18 cellular contexts compared by ENCODE assay signal in genomic region chr16:10172848-10173655, GRCh38. TPM values are rescaled to one million over a fixed set of nuclear protein-coding genes. Genes with fewer than 3 reads are reported as not detected.
A peak's percentile ranks its signal among the peaks of the same experiment; 100 is the strongest.
DNase-seq lines count a peak whose midpoint lies in the region; ATAC-seq and TF ChIP-seq lines count a peak whose summit lies in the region.
"Had no signal": no experiment of that assay in that cellular context is flagged by ENCODE, and none has a peak within 500 bp of the region (broad histone marks: within the 10 kb centered on the region; RNA-seq: fewer than 3 reads in every experiment).

No MANE protein-coding gene starts in this region.

- H3K27ac Mint-ChIP-seq in endodermal cell, result no peak overlapping the region
- H3K27ac Mint-ChIP-seq: activated CD8-positive, alpha-beta T cell treated with anti-CD3 and anti-CD28 coated beads for 36 hours; stimulated activated naive CD8-positive, alpha-beta T cell treated with anti-CD3 and anti-CD28 coated beads, Interleukin-15, Interleukin-2, amounts not matched to agents 100 ng/mL and 50 ng/mL, for 24 hours had no signal

- CTCF ChIA-PET in SK-N-SH (lab: Yijun Ruan, JAX), result interaction anchor here (1.2 to 1.4 kb wide), 3 partner anchors 8 to 1013 kb away, joined by 3 to 4 read pairs (median 3); partner anchors contain the start of gene GRIN2A

- peaks cover 3% of the 10 kb centered on the region for H3K9me3 Mint-ChIP-seq in endodermal cell

- no peak for TF ChIP-seq EP300 in SK-N-SH (IDR thresholded peaks at IDR 0.05; ENCODE audit: borderline replicate concordance in 1 of 2, low read depth in 1 of 2, low read length in 1 of 2)

- TF ChIP-seq CTCF in endodermal cell (conservative IDR thresholded peaks at IDR 0.05) (no peak), SK-N-SH (IDR thresholded peaks at IDR 0.05) (no peak)

- H3K4me3 ChIP-seq in endodermal cell (ENCODE audit: low read length) (no peak overlapping the region), SK-N-SH (ENCODE audit: low read depth in 2 of 2, low read length in 1 of 2) (no peak overlapping the region)

- H3K36me3 Mint-ChIP-seq in endodermal cell (ENCODE audit: low read depth), result no peaks in the 10 kb centered on the region

- ATAC-seq in GM19372 (IDR thresholded peaks at IDR 0.05; ENCODE audit: low read depth, unreplicated experiment), result peak; percentile 82
- ATAC-seq in GM21723 (IDR thresholded peaks at IDR 0.05; ENCODE audit: unreplicated experiment), result no peak
- ATAC-seq: activated CD8-positive, alpha-beta T cell treated with anti-CD3 and anti-CD28 coated beads for 36 hours had no signal

- H3K9ac ChIP-seq in endodermal cell (ENCODE audit: extremely low read depth, low read length, poor library complexity, severe bottlenecking) (no peak overlapping the region), SK-N-SH (no peak overlapping the region)

- H3K4me3 Mint-ChIP-seq in endodermal cell, result no peak overlapping the region
- H3K4me3 Mint-ChIP-seq: activated CD8-positive, alpha-beta T cell treated with anti-CD3 and anti-CD28 coated beads for 36 hours; stimulated activated naive CD8-positive, alpha-beta T cell treated with anti-CD3 and anti-CD28 coated beads, Interleukin-15, Interleukin-2, amounts not matched to agents 100 ng/mL and 50 ng/mL, for 24 hours had no signal

- H3K36me3 ChIP-seq in endodermal cell (ENCODE audit: control insufficient read depth, insufficient read depth, low read length), result no peaks in the 10 kb centered on the region
- no peaks in the 10 kb centered on the region for H3K36me3 ChIP-seq in SK-N-SH (replicated peaks in 1 of 2; ENCODE audit: control insufficient read depth in 1 of 2, insufficient read depth in 2 of 2, low read length in 1 of 2)
- H3K36me3 ChIP-seq: neutrophil had no signal

- POLR2A ChIA-PET in SK-N-SH (lab: Yijun Ruan, JAX), result no interaction called here

- H3K27me3 Mint-ChIP-seq in endodermal cell (ENCODE audit: insufficient read depth), result peaks cover 13% of the 10 kb centered on the region

- no peaks in the 10 kb centered on the region for H3K4me1 ChIP-seq in endodermal cell (ENCODE audit: control insufficient read depth, insufficient read depth, low read length)
- H3K4me1 ChIP-seq in SK-N-SH (ENCODE audit: control insufficient read depth in 1 of 2, insufficient read depth in 2 of 2, low read depth in 1 of 2, low read length in 1 of 2), result no peaks in the 10 kb centered on the region

- H3K27ac ChIP-seq in endodermal cell (ENCODE audit: low read depth, low read length) (no peak overlapping the region), SK-N-SH (ENCODE audit: low read depth in 2 of 2, low read length in 1 of 2) (no peak overlapping the region)
- H3K27ac ChIP-seq: neutrophil had no signal

- H3K4me1 Mint-ChIP-seq in endodermal cell, result peaks cover 9% of the 10 kb centered on the region

- H4K20me1 ChIP-seq in SK-N-SH (ENCODE audit: insufficient read depth), result no peaks in the 10 kb centered on the region

- H3K4me2 ChIP-seq in SK-N-SH, result no peak overlapping the region

- no peak overlapping the region for H2AFZ ChIP-seq in SK-N-SH (ENCODE audit: low read depth)

- no peaks in the 10 kb centered on the region for H3K9me3 ChIP-seq in endodermal cell (ENCODE audit: control insufficient read depth, low read length)
- H3K9me3 ChIP-seq in SK-N-SH, result no peaks in the 10 kb centered on the region
- H3K9me3 ChIP-seq: neutrophil had no signal

- no peak for TF ChIP-seq RAD21 in SK-N-SH (IDR thresholded peaks at IDR 0.05; ENCODE audit: low read length)

- H3F3A ChIP-seq in SK-N-SH (replicated peaks; ENCODE audit: insufficient read depth), result no peaks in the 10 kb centered on the region

- H3K9me2 ChIP-seq in SK-N-SH, result no peaks in the 10 kb centered on the region

- no peaks in the 10 kb centered on the region for H3K79me2 ChIP-seq in SK-N-SH (ENCODE audit: insufficient read depth)

- DNase-seq in AG08395 (ENCODE audit: low spot score), result peak; percentile 36
- peak; percentile 11 for DNase-seq in RKO (ENCODE audit: low spot score)
- peak; percentile 72 for DNase-seq in endodermal cell
- DNase-seq in SK-N-SH, result no peak
- DNase-seq in GF-D8 (lab: John Stamatoyannopoulos, UW), result no peak
- DNase-seq in D341Med (ENCODE audit: low spot score), result no peak
- DNase-seq: activated CD8-positive, alpha-beta T cell treated with anti-CD3 and anti-CD28 coated beads for 36 hours; amniotic stem cell; COR-L47; dermis blood vessel endothelial cell; KG1; NCI-H187 treated with DMSO at 0.1 percent for 48 hours; SHP77 treated with DMSO at 0.1 percent for 48 hours; T-helper 9 cell had no signal

- peaks cover 10% of the 10 kb centered on the region for H3K27me3 ChIP-seq in endodermal cell (ENCODE audit: control insufficient read depth, insufficient read depth, low read length, poor library complexity, severe bottlenecking)
- H3K27me3 ChIP-seq in SK-N-SH (ENCODE audit: insufficient read depth), result no peaks in the 10 kb centered on the region

- WGBS in endodermal cell (ENCODE audit: insufficient coverage in 1 of 2, insufficient read length in 1 of 2), 2 experiments, result 74 to 83% methylated on average over 9 to 16 of the region's 16 CpGs
- WGBS in SK-N-SH (ENCODE audit: low lambda C conversion rate), result 50% methylated on average over 16 of the region's 16 CpGs

TF ChIP-seq in SK-N-SH, 30 proteins besides CTCF, POLR2A, EP300 and RAD21:
- TF ChIP-seq FOSL2 (IDR thresholded peaks at IDR 0.05; ENCODE audit: borderline replicate concordance, low read depth) (no peak), USF2 (IDR thresholded peaks at IDR 0.05; ENCODE audit: borderline replicate concordance, low read depth, low read length) (no peak)
TF ChIP-seq in SK-N-SH: peak in this region for 0.

RNA-seq across cellular contexts. Expression of gene GRIN2A, which starts 9.2 kb away (rescaled TPM):
- 1 to 10 TPM; 1.2 TPM for total RNA-seq in endodermal cell
- polyA plus RNA-seq in endodermal cell (2013, experiment 1 of 2), result 1.4 TPM
- polyA plus RNA-seq in endodermal cell (2013, experiment 2 of 2), result 1.4 TPM
- polyA plus RNA-seq in SK-N-SH (2012; rRNA removed), result not detected in 2 replicates
- not detected in 2 replicates for polyA plus RNA-seq in SK-N-SH (2012; cell fraction: cytosol; rRNA removed)
- not detected in 2 replicates for polyA plus RNA-seq in SK-N-SH (2012; cell fraction: nucleus; rRNA removed)
- total RNA-seq: activated CD8-positive, alpha-beta T cell treated with anti-CD3 and anti-CD28 coated beads for 36 hours; dermis blood vessel endothelial cell had no signal

Comparison
In these comparisons a context has a peak if more than half of its experiments do, and no peak if none do; other contexts are left out.
1. DNase-seq: peak in AG08395 (single experiment), RKO (single experiment) and endodermal cell (single experiment); none in SK-N-SH (single experiment), GF-D8 (single experiment) and D341Med (single experiment).